In the genomic region with DNA sequence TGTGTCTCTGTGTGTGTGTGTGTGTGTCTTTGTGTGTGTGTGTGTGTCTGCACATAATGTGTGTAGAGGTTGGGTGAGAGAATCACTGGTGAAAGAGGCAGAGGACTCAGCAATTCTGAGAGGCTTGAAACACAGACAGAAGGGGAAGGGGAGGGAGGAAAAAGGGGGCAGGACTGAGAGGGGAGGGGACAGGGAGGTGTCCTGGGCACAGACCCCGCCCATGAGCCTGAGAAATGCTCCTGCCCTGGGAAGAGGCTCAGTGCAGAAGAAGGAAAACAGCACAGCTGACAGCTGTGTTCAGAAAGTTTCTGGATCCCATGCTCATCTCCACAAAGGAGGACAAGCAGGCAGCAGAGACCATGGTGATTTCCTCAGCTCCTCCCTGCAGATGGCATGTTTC, we compare ENCODE assay signal across 16 cellular contexts. TPM values are rescaled to one million over a fixed set of nuclear protein-coding genes. Genes with fewer than 3 reads are reported as not detected.
DNase-seq lines count a peak whose midpoint lies in the region; ATAC-seq and TF ChIP-seq lines count a peak whose summit lies in the region.
"Had no signal": no experiment of that assay in that cellular context is flagged by ENCODE, and none has a peak within 500 bp of the region (broad histone marks: within the 10 kb centered on the region; RNA-seq: fewer than 3 reads in every experiment).

No MANE protein-coding gene starts in this region.

- no CpG with 5 or more reads among the region's 1 CpG for WGBS in IMR-90 (ENCODE audit: extremely low coverage in 2 of 2, insufficient read length in 1 of 2), 2 experiments
- WGBS in neuronal stem cell (ENCODE audit: extremely low coverage in 2 of 2, insufficient read length in 2 of 2, insufficient replicate concordance in 1 of 2), 2 donors, result no CpG with 5 or more reads among the region's 1 CpG

- DNase-seq in NCI-H82 (lab: John Stamatoyannopoulos, UW) (peak; percentile 6), NCI-H82 treated with DMSO at 0.1 percent for 48 hours (lab: John Stamatoyannopoulos, UW; ENCODE audit: unreplicated experiment) (no peak), IMR-90 (no peak), epithelial cell of proximal tubule (ENCODE audit: low read depth) (no peak), neuronal stem cell (ENCODE audit: low spot score) (no peak)
- no peak for DNase-seq in NK-92 treated with Interleukin-12 subunit alpha and Interleukin-12 subunit beta, amount 100 ng/mL, for 24 hours (lab: John Stamatoyannopoulos, UW)
- DNase-seq in stimulated activated CD4-positive, alpha-beta T cell treated with anti-CD3 and anti-CD28 coated beads, Interleukin-2, amount 100 ng/mL, for 48 hours, result no peak
- DNase-seq: BE2C; CD4-positive, alpha-beta memory T cell; DMS79; EL had no signal

- ATAC-seq in IMR-90 (ENCODE audit: low read depth) (no peak), HG02623 (IDR thresholded peaks at IDR 0.05; ENCODE audit: unreplicated experiment) (no peak)

- H3K4me1 ChIP-seq in IMR-90 (ENCODE audit: control insufficient read depth, insufficient read depth, low read length) (no peaks in the 10 kb centered on the region), neuronal stem cell (ENCODE audit: control insufficient read depth in 2 of 2, insufficient read depth in 1 of 2, low read depth in 1 of 2, low read length in 2 of 2) (no peaks in the 10 kb centered on the region)
- H3K4me1 ChIP-seq: BE2C had no signal

- intact Hi-C loops in IMR-90 (cut with micrococcal nuclease), result no loop called here

- no peaks in the 10 kb centered on the region for H3K9me1 ChIP-seq in IMR-90 (ENCODE audit: insufficient read depth, low read length)

- TF ChIP-seq RAD21 in IMR-90 (IDR thresholded peaks at IDR 0.05; ENCODE audit: low read length), result no peak

- H3K79me1 ChIP-seq in IMR-90 (ENCODE audit: low read depth in 1 of 2, low read length in 2 of 2) (no peaks in the 10 kb centered on the region), neuronal stem cell (ENCODE audit: low read depth, low read length) (no peaks in the 10 kb centered on the region)

- POLR2A ChIA-PET in IMR-90 (lab: Charles Lee; ENCODE audit: unreplicated experiment), result no interaction called here

- H2BK20ac ChIP-seq in IMR-90 (ENCODE audit: low read depth, low read length), result no peak overlapping the region

- peaks cover 25% of the 10 kb centered on the region for H3K27me3 ChIP-seq in IMR-90 (ENCODE audit: control insufficient read depth, insufficient read depth, low read length)
- H3K27me3 ChIP-seq in neuronal stem cell (ENCODE audit: control insufficient read depth in 3 of 3, insufficient read depth in 3 of 3, low read depth in 1 of 3, low read length in 3 of 3), result no peaks in the 10 kb centered on the region
- H3K27me3 ChIP-seq: BE2C had no signal

- no TSS peak for BruUV-seq in IMR-90 (replicated peaks; lab: Mats Ljungman, UMichigan)

- H3K9me3 ChIP-seq in IMR-90 (ENCODE audit: control insufficient read depth, insufficient read depth, low read length) (peaks cover 2% of the 10 kb centered on the region; the same call in 1 of the 2 replicates), neuronal stem cell (replicated peaks in 1 of 2; ENCODE audit: control insufficient read depth in 2 of 2, insufficient read depth in 1 of 2, low read depth in 1 of 2, low read length in 2 of 2) (peaks cover 0 to 59% of the 10 kb centered on the region in 2 donors)
- H3K9me3 ChIP-seq: BE2C had no signal

- H3K36me3 ChIP-seq in IMR-90 (ENCODE audit: control insufficient read depth, insufficient read depth, low read length) (no peaks in the 10 kb centered on the region), neuronal stem cell (replicated peaks in 1 of 2; ENCODE audit: control insufficient read depth in 2 of 2, insufficient read depth in 2 of 2, low read length in 2 of 2) (no peaks in the 10 kb centered on the region)
- H3K36me3 ChIP-seq: BE2C had no signal

- dilution Hi-C loops in IMR-90 (cut with HindIII; ENCODE audit: low sequenced_read_pairs, unreplicated experiment), result no loop called here

- H2BK12ac ChIP-seq in neuronal stem cell (ENCODE audit: low read length), result no peak overlapping the region

- in situ Hi-C loops in IMR-90 (cut with MboI; ENCODE audit: low sequenced_read_pairs), result no loop called here

- H3K18ac ChIP-seq in IMR-90 (ENCODE audit: low read depth, low read length) (no peak overlapping the region), neuronal stem cell (ENCODE audit: low read length) (no peak overlapping the region)

- no peak overlapping the region for H3K4me3 ChIP-seq in IMR-90 (ENCODE audit: insufficient read depth, low read depth, low read length)
- peak overlapping the region; percentile 40 for H3K4me3 ChIP-seq in epithelial cell of proximal tubule (ENCODE audit: low read depth, low read length)
- H3K4me3 ChIP-seq in neuronal stem cell (ENCODE audit: low read length in 2 of 2), result no peak overlapping the region

- TF ChIP-seq CTCF in IMR-90 (conservative IDR thresholded peaks at IDR 0.05; ENCODE audit: low read depth, low read length) (no peak), epithelial cell of proximal tubule (conservative IDR thresholded peaks at IDR 0.05; ENCODE audit: low read depth, low read length) (no peak)

- no peak overlapping the region for H3K56ac ChIP-seq in IMR-90 (ENCODE audit: extremely low read depth, insufficient read depth, low read length)

- H4K91ac ChIP-seq in IMR-90 (ENCODE audit: insufficient read depth, low read depth, low read length), result no peak overlapping the region
- H4K91ac ChIP-seq in neuronal stem cell (ENCODE audit: low read depth, low read length, poor library complexity), result no peak overlapping the region

- H3K14ac ChIP-seq in IMR-90 (replicated peaks; ENCODE audit: low read depth, low read length) (no peak overlapping the region), neuronal stem cell (ENCODE audit: low read length) (no peak overlapping the region)

- CTCF ChIA-PET in IMR-90 (lab: Yijun Ruan, JAX), result no interaction called here

- no peak overlapping the region for H3K23ac ChIP-seq in IMR-90 (ENCODE audit: low read depth, low read length)
- H3K23ac ChIP-seq in neuronal stem cell (ENCODE audit: low read depth, low read length, poor library complexity), result no peak overlapping the region

- H2AFZ ChIP-seq in IMR-90 (replicated peaks; ENCODE audit: low read length, poor library complexity), result peak overlapping the region; percentile 7
- H2AFZ ChIP-seq in neuronal stem cell (ENCODE audit: low read length), result no peak overlapping the region

- H2AK5ac ChIP-seq in IMR-90 (ENCODE audit: low read depth, low read length) (no peak overlapping the region), neuronal stem cell (ENCODE audit: low read depth, low read length) (no peak overlapping the region)

- no peak overlapping the region for H2BK5ac ChIP-seq in IMR-90 (ENCODE audit: low read depth, low read length, poor library complexity, severe bottlenecking)
- no peak overlapping the region for H2BK5ac ChIP-seq in neuronal stem cell (ENCODE audit: low read length)

- H3K4ac ChIP-seq in IMR-90 (ENCODE audit: low read depth, low read length) (no peak overlapping the region), neuronal stem cell (ENCODE audit: low read length) (no peak overlapping the region)

- H4K20me1 ChIP-seq in IMR-90 (ENCODE audit: insufficient read depth, low read length), result no peaks in the 10 kb centered on the region

- no peak overlapping the region for H4K5ac ChIP-seq in IMR-90 (ENCODE audit: low read depth, low read length)

- no peak overlapping the region for H2AK9ac ChIP-seq in IMR-90 (replicated peaks; ENCODE audit: low read depth, low read length, poor library complexity)

- H3K27ac ChIP-seq in IMR-90 (ENCODE audit: insufficient read depth, low read length) (no peak overlapping the region), neuronal stem cell (replicated peaks; ENCODE audit: low read length) (no peak overlapping the region)
- H3K27ac ChIP-seq: C4-2B had no signal

- H3K4me2 ChIP-seq in IMR-90 (ENCODE audit: low read depth, low read length), result no peak overlapping the region
- H3K4me2 ChIP-seq in neuronal stem cell (ENCODE audit: insufficient read depth, low read length, poor library complexity, severe bottlenecking), result no peak overlapping the region

- no peak overlapping the region for H2BK120ac ChIP-seq in IMR-90 (ENCODE audit: low read depth, low read length)
- no peak overlapping the region for H2BK120ac ChIP-seq in neuronal stem cell (ENCODE audit: low read depth, low read length)

- H3K9ac ChIP-seq in IMR-90 (ENCODE audit: low read depth, low read length) (no peak overlapping the region), neuronal stem cell (ENCODE audit: low read depth, low read length, poor library complexity) (peak overlapping the region; percentile 10)

- no peak for TF ChIP-seq POLR2A in IMR-90 (IDR thresholded peaks at IDR 0.05; ENCODE audit: low read depth, low read length)

- H4K8ac ChIP-seq in IMR-90 (ENCODE audit: low read depth in 2 of 2, low read length in 2 of 2), result no peak overlapping the region
- no peak overlapping the region for H4K8ac ChIP-seq in neuronal stem cell (ENCODE audit: low read depth, low read length)

- H2BK15ac ChIP-seq in IMR-90 (ENCODE audit: low read depth, low read length) (no peak overlapping the region), neuronal stem cell (ENCODE audit: low read length) (no peak overlapping the region)

TF ChIP-seq in IMR-90, 13 proteins besides CTCF, POLR2A, EP300 and RAD21 (continues in another document):
- TF ChIP-seq, protein P1, sequence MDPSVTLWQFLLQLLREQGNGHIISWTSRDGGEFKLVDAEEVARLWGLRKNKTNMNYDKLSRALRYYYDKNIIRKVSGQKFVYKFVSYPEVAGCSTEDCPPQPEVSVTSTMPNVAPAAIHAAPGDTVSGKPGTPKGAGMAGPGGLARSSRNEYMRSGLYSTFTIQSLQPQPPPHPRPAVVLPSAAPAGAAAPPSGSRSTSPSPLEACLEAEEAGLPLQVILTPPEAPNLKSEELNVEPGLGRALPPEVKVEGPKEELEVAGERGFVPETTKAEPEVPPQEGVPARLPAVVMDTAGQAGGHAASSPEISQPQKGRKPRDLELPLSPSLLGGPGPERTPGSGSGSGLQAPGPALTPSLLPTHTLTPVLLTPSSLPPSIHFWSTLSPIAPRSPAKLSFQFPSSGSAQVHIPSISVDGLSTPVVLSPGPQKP (IDR thresholded peaks at IDR 0.05; ENCODE audit: borderline replicate concordance, low read depth, low read length), result no peak
- no peak for TF ChIP-seq MXI1 (IDR thresholded peaks at IDR 0.05; ENCODE audit: borderline replicate concordance, low read depth, low read length)
- no peak for TF ChIP-seq FOS (IDR thresholded peaks at IDR 0.05; ENCODE audit: low read depth, low read length)
- TF ChIP-seq RCOR1 (IDR thresholded peaks at IDR 0.05; ENCODE audit: insufficient replicate concordance, low read length), result no peak
- no peak for TF ChIP-seq RFX5 (IDR thresholded peaks at IDR 0.05; ENCODE audit: low read depth, low read length)
- no peak for TF ChIP-seq MAFK (IDR thresholded peaks at IDR 0.05; ENCODE audit: low read depth, low read length)
- no peak for TF ChIP-seq BHLHE40 (IDR thresholded peaks at IDR 0.05; ENCODE audit: low read depth, low read length)

RNA-seq across cellular contexts. Expression of a gene that starts 59.1 kb away (rescaled TPM):
- not detected in 2 replicates for total RNA-seq in IMR-90 (2012; rRNA removed)
- not detected in 2 replicates for polyA plus RNA-seq in IMR-90 (2012; rRNA removed)
- not detected in 2 replicates for polyA plus RNA-seq in IMR-90 (2012; cell fraction: cytosol; rRNA removed)
- not detected in 2 replicates for polyA plus RNA-seq in IMR-90 (2012; cell fraction: nucleus; rRNA removed; ENCODE audit: low replicate concordance)
- total RNA-seq in epithelial cell of proximal tubule, result not detected in 2 replicates
- not detected for polyA plus RNA-seq in neuronal stem cell (2013, experiment 1 of 2)
- polyA plus RNA-seq in neuronal stem cell (2013, experiment 2 of 2), result not detected
- total RNA-seq: CD4-positive, alpha-beta memory T cell; H4; HT1080 had no signal
- polyA plus RNA-seq: AG04450; CD4-positive, alpha-beta memory T cell had no signal
